Comparison of ENCODE assay signal across 9 cellular contexts in genomic region chr7:74405191-74405898, GRCh38. TPM values are rescaled to one million over a fixed set of nuclear protein-coding genes. Genes with fewer than 3 reads are reported as not detected.
DNase-seq lines count a peak whose midpoint lies in the region; ATAC-seq and TF ChIP-seq lines count a peak whose summit lies in the region.
"Had no signal": no experiment of that assay in that cellular context is flagged by ENCODE, and none has a peak within 500 bp of the region (broad histone marks: within the 10 kb centered on the region; RNA-seq: fewer than 3 reads in every experiment).

No MANE protein-coding gene starts in this region.

- H3K27me3 ChIP-seq in osteoblast (ENCODE audit: insufficient read depth, low read length) (no peaks in the 10 kb centered on the region), gastroesophageal sphincter (peaks cover 7% of the 10 kb centered on the region)

- no peak for TF ChIP-seq POLR2A in gastroesophageal sphincter (IDR thresholded peaks at IDR 0.05)

- H3K4me2 ChIP-seq in osteoblast (ENCODE audit: insufficient read depth, low read length), result no peak overlapping the region

- H3K36me3 ChIP-seq in osteoblast (ENCODE audit: insufficient read depth, low read length) (peaks cover 29% of the 10 kb centered on the region), gastroesophageal sphincter (peaks cover 0 to 48% of the 10 kb centered on the region in 2 donors)

- H3K9me3 ChIP-seq in osteoblast (ENCODE audit: low read depth, low read length) (no peaks in the 10 kb centered on the region), gastroesophageal sphincter (no peaks in the 10 kb centered on the region)

- H3K4me1 ChIP-seq in osteoblast (ENCODE audit: insufficient read depth, low read length) (no peaks in the 10 kb centered on the region), gastroesophageal sphincter (no peaks in the 10 kb centered on the region)

- DNase-seq in GM10266 (ENCODE audit: extremely low spot score) (no peak), NCI-H1930 (lab: John Stamatoyannopoulos, UW) (peak; percentile 51 to 75), coronary artery (ENCODE audit: low spot score) (peak; percentile 62), osteoblast (ENCODE audit: insufficient read length, low spot score, missing footprints) (peak; percentile 71), COLO829 (ENCODE audit: low spot score) (no peak)
- DNase-seq: stimulated activated CD4-positive, alpha-beta T cell treated with anti-CD3 and anti-CD28 coated beads, Interleukin-4, amount 100 ng/mL, for 1 hour had no signal

- no peak for ATAC-seq in GM18519 (IDR thresholded peaks at IDR 0.05; ENCODE audit: low FRiP score, unreplicated experiment)
- no peak for ATAC-seq in gastroesophageal sphincter
- ATAC-seq: activated T-helper 17 cell treated with anti-CD3 and anti-CD28 coated beads, Interleukin-2, amount 50 U/mL, for 72 hours had no signal

- no peak for TF ChIP-seq EP300 in gastroesophageal sphincter (IDR thresholded peaks at IDR 0.05)

- no peaks in the 10 kb centered on the region for H3K79me2 ChIP-seq in osteoblast (ENCODE audit: insufficient read depth, low read length)

- 83% methylated on average over 1 of the region's 31 CpGs; no CpG with 5 or more reads in 1 of the 2 donors for WGBS in gastroesophageal sphincter (ENCODE audit: low coverage in 1 of 2), 2 donors

- no peak overlapping the region for H2AFZ ChIP-seq in osteoblast (ENCODE audit: low read length)

- TF ChIP-seq CTCF in GM10266 (IDR thresholded peaks at IDR 0.05; ENCODE audit: control insufficient read depth, insufficient read depth, low read depth, missing control alignments), result peak; percentile 27
- TF ChIP-seq CTCF in coronary artery (IDR thresholded peaks at IDR 0.05), result no peak
- peak; percentile 32 for TF ChIP-seq CTCF in osteoblast (IDR thresholded peaks at IDR 0.05; ENCODE audit: extremely low read depth, low read depth, low read length)
- peak in 2 of 4 experiments; percentile 4 to 49 for TF ChIP-seq CTCF in gastroesophageal sphincter (IDR thresholded peaks at IDR 0.05)

- H3K27ac ChIP-seq in coronary artery, result no peak overlapping the region
- no peak overlapping the region for H3K27ac ChIP-seq in osteoblast (ENCODE audit: low read depth, low read length)
- no peak overlapping the region for H3K27ac ChIP-seq in gastroesophageal sphincter

- H3K4me3 ChIP-seq in coronary artery (no peak overlapping the region), osteoblast (ENCODE audit: insufficient read depth, low read length) (no peak overlapping the region), gastroesophageal sphincter (no peak overlapping the region)

- H4K20me1 ChIP-seq in osteoblast (ENCODE audit: insufficient read depth, low read length), result peaks cover 4% of the 10 kb centered on the region

RNA-seq across cellular contexts. Expression of gene GTF2IRD1, which starts 48.4 kb away (rescaled TPM):
- 15.9 and 18.6 TPM in 2 replicates for total RNA-seq in osteoblast
- 10 to 100 TPM; 21.5 to 49.0 (median 28.2) TPM for total RNA-seq in gastroesophageal sphincter

Comparison
In these comparisons a context has a peak if more than half of its experiments do, and no peak if none do; other contexts are left out.
1. DNase-seq: peak in NCI-H1930 (2 of 2), coronary artery (single experiment) and osteoblast (single experiment); none in GM10266 (single experiment) and COLO829 (single experiment).